ENCODE assay signal across 12 cellular contexts in genomic region chr18:31364190-31364589, GRCh38. TPM values are rescaled to one million over a fixed set of nuclear protein-coding genes. Genes with fewer than 3 reads are reported as not detected.
"Had no signal": no experiment of that assay in that cellular context is flagged by ENCODE, and none has a peak within 500 bp of the region (broad histone marks: within the 10 kb centered on the region; RNA-seq: fewer than 3 reads in every experiment).

No MANE protein-coding gene starts in this region.

- H2AFZ ChIP-seq: GM23248, GM23338 had no signal

- DNase-seq: GM23248, GOT3, H7, H9, HCEC 1CT, HFFc6 had no signal

- H3K9ac ChIP-seq: GM23248 had no signal

- H3K27ac ChIP-seq: GM23248 had no signal

- ATAC-seq: GM23338, HCT116 had no signal

- FAIRE-seq: H1, H54 had no signal

- H3K9me3 ChIP-seq: HAP-1 had no signal

- H3K36me3 ChIP-seq: HAP-1 had no signal

- H3K4me3 ChIP-seq: GM23248, GM23338, HAP-1 had no signal

- H3K4me1 ChIP-seq: HAP-1 had no signal

- H3K4me2 ChIP-seq: GM23338 had no signal

RNA-seq across cellular contexts. Expression of gene DSG4, which starts 12.4 kb away (rescaled TPM):
- total RNA-seq: GM23248, GM23338, H1, H4, H7, H9, HFFc6 had no signal
- polyA plus RNA-seq: GM23248, GM23338, H1 had no signal

RNA-seq across cellular contexts. Expression of gene DSG1, which starts 46.2 kb away (rescaled TPM):
- total RNA-seq: GM23248, GM23338, H1, H4, H9, HFFc6 had no signal
- polyA plus RNA-seq: GM23248, GM23338 had no signal
